12 cellular contexts compared by ENCODE assay signal in the genomic region with DNA sequence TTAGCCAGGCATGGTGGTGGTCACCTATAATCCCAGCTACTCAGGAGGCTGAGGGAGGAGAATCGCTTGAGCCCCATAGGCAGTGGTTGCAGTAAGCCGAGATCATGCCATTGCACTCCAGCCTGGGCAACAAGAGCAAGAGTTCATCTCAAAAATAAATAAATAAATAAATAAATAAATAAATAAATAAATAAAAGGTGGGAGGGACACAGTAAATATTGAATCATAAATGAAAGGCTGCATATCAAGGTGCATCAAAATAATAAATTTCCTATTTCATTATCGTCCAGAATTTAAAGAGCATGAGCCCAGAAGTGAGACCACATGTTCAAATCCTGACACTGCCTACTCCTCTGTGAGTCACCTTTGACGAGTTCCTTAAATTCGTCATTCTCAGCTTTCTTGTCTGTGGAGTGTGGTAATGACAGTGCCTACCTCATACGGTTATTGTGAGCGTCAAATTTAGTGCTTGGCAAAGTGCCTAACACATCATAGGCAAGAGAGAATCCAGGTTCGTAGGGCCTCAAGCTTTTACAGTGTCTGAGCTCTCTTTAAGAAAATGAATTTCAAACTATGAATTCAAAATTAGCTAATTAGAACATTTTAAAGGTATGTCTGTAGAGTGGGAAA. TPM values are rescaled to one million over a fixed set of nuclear protein-coding genes. Genes with fewer than 3 reads are reported as not detected.
A peak's percentile ranks its signal among the peaks of the same experiment; 100 is the strongest.
DNase-seq lines count a peak whose midpoint lies in the region; ATAC-seq and TF ChIP-seq lines count a peak whose summit lies in the region.
"Had no signal": no experiment of that assay in that cellular context is flagged by ENCODE, and none has a peak within 500 bp of the region (broad histone marks: within the 10 kb centered on the region; RNA-seq: fewer than 3 reads in every experiment).

No MANE protein-coding gene starts in this region.

- no peak overlapping the region for H3K4me3 ChIP-seq in Karpas-422 (ENCODE audit: low read length)
- H3K4me3 ChIP-seq: Peyer's patch had no signal

- DNase-seq in CD1c-positive myeloid dendritic cell (ENCODE audit: extremely low spot score) (peak; percentile 83), HT-29 (ENCODE audit: low spot score) (peak; percentile 84), glomerular endothelial cell (ENCODE audit: extremely low read depth, low read depth, low spot score) (peak; percentile 75), epidermal melanocyte (ENCODE audit: insufficient read length, low spot score) (no peak), Karpas-422 (no peak)
- DNase-seq in effector CD4-positive, alpha-beta T cell = no peak
- DNase-seq: CD4-positive, alpha-beta T cell; NCI-H187; Peyer's patch; substantia nigra had no signal

- H3K27me3 ChIP-seq in Karpas-422 (ENCODE audit: low read length) = no peaks in the 10 kb centered on the region
- H3K27me3 ChIP-seq: Peyer's patch had no signal

- peaks cover 15% of the 10 kb centered on the region for H3K9me3 ChIP-seq in Karpas-422 (ENCODE audit: low read length)
- H3K9me3 ChIP-seq: Peyer's patch had no signal

- ATAC-seq in SK-N-SH treated with all-trans-retinoic acid at 6 μM for 48 hours (peak; percentile 80), GM21367 (IDR thresholded peaks at IDR 0.05; ENCODE audit: unreplicated experiment) (no peak)

- no peaks in the 10 kb centered on the region for H3K4me1 ChIP-seq in Karpas-422 (ENCODE audit: low read length)
- H3K4me1 ChIP-seq: Peyer's patch had no signal

- H3K9ac ChIP-seq in Karpas-422 (ENCODE audit: low read length) = no peak overlapping the region

- H3K27ac ChIP-seq in Karpas-422 (ENCODE audit: low read length) = no peak overlapping the region
- H3K27ac ChIP-seq: Peyer's patch had no signal

- H2AFZ ChIP-seq in Karpas-422 (ENCODE audit: low read length) = no peak overlapping the region

- no peaks in the 10 kb centered on the region for H3K9me2 ChIP-seq in Karpas-422 (replicated peaks; ENCODE audit: insufficient read depth, low read length)

- H3K79me2 ChIP-seq in Karpas-422 (ENCODE audit: low read length) = no peaks in the 10 kb centered on the region

- no peaks in the 10 kb centered on the region for H3K36me3 ChIP-seq in Karpas-422 (ENCODE audit: insufficient read depth, low read length)
- H3K36me3 ChIP-seq: Peyer's patch had no signal

- H3K4me2 ChIP-seq in Karpas-422 (ENCODE audit: low read depth, low read length, poor library complexity, severe bottlenecking) = no peak overlapping the region

- no peaks in the 10 kb centered on the region for H4K20me1 ChIP-seq in Karpas-422 (ENCODE audit: insufficient read depth, low read depth, low read length)

TF ChIP-seq in SK-N-SH treated with all-trans-retinoic acid at 6 μM for 48 hours, 23 proteins besides CTCF, POLR2A, EP300 and RAD21:
- peak; percentile 94; the same call in 1 of the 2 replicates for TF ChIP-seq TOX (CRISPR knock-in tag; IDR thresholded peaks at IDR 0.05; ENCODE audit: borderline replicate concordance)
- no peak for TF ChIP-seq POU6F1 (CRISPR knock-in tag; IDR thresholded peaks at IDR 0.05; ENCODE audit: borderline replicate concordance, low read depth)

RNA-seq across cellular contexts. Expression of gene IL15, which starts 49.9 kb away (rescaled TPM):
- 3.7 and 4.1 TPM in 2 replicates for total RNA-seq in HT-29 (2014; rRNA removed; shearing (Covaris generic))
- 3.4 and 4.2 TPM in 2 replicates for total RNA-seq in glomerular endothelial cell
- total RNA-seq in Karpas-422 (2014; rRNA removed; shearing (Covaris generic); ENCODE audit: low replicate concordance) = not detected in 2 replicates

Comparison
In these comparisons a context has a peak if more than half of its experiments do, and no peak if none do; other contexts are left out.
1. DNase-seq: peak in CD1c-positive myeloid dendritic cell (single experiment), HT-29 (single experiment) and glomerular endothelial cell (single experiment); none in epidermal melanocyte (single experiment), effector CD4-positive, alpha-beta T cell (single experiment) and Karpas-422 (single experiment).